In the genomic region with DNA sequence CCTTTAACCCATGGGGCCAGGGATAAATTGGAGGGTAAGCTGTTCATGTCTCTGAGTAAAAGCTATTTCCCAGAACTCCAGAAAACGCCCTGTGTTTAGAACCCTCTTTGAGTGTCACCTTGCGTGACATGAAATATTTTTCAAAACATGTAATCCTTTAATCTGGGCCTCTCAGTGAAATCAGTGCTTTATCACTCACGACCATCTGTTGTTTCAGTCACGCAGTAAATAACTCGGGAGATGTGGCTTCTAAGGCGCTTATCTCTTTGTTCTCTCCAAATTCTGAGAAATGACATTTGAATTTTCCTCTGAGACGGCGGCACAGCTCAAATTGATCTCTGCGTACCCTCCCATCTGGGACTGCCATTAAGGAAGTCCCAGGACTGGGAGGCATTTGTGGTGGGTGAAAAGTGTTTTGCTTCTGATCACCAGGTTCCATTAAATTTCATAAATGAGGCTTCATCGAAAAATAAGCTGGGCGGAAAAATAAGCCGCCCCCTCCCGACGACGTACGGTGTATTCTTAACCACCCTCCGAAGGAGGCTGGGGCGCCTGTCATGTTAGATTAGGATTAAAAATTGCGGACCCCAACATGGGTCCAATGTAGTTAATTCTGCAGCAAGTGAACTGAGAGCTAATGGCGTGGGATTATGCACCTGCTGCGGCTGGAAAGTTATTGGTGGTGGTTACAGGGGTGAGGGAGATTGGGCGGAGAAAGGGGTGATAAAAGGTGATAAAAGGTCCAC, we compare ENCODE assay signal across 13 cellular contexts. TPM values are rescaled to one million over a fixed set of nuclear protein-coding genes. Genes with fewer than 3 reads are reported as not detected.
"Had no signal": no experiment of that assay in that cellular context is flagged by ENCODE, and none has a peak within 500 bp of the region (broad histone marks: within the 10 kb centered on the region; RNA-seq: fewer than 3 reads in every experiment).

No MANE protein-coding gene starts in this region.

- H3K4me3 ChIP-seq: dorsolateral prefrontal cortex, esophagus muscularis mucosa, hepatocyte, left lung, smooth muscle cell, upper lobe of left lung had no signal

- H3K79me2 ChIP-seq: hepatocyte had no signal

- H3K36me3 ChIP-seq: esophagus muscularis mucosa, left lung, upper lobe of left lung had no signal

- H3K4me1 ChIP-seq: left lung had no signal

- H3K4me2 ChIP-seq: hepatocyte, smooth muscle cell had no signal

- DNase-seq: activated CD4-positive, alpha-beta T cell treated with anti-CD3 and anti-CD28 coated beads for 1 hour; activated CD4-positive, alpha-beta T cell treated with anti-CD3 and anti-CD28 coated beads, Interleukin-2, amount 50 U/mL, for 4 hours; activated T-cell treated with anti-CD3 and anti-CD28 coated beads for 4 hours; left lung; mammary epithelial cell had no signal

- H3K27ac ChIP-seq: dorsolateral prefrontal cortex, esophagus muscularis mucosa, hepatocyte, left lung had no signal

- H3K27me3 ChIP-seq: dorsolateral prefrontal cortex, upper lobe of left lung had no signal

- H2AFZ ChIP-seq: hepatocyte had no signal

- H3K9me3 ChIP-seq: esophagus muscularis mucosa, left lung, upper lobe of left lung had no signal

RNA-seq across cellular contexts. Expression of gene WFDC1, which starts 12.7 kb away (rescaled TPM):
- total RNA-seq: activated naive CD4-positive, alpha-beta T cell treated with anti-CD3 and anti-CD28 coated beads for 36 hours; mammary epithelial cell; natural killer cell treated with Interleukin-12 subunit alpha and Interleukin-12 subunit beta and Interleukin-15 and Interleukin-18, amount 100 ng/mL, for 72 hours had no signal
- polyA plus RNA-seq: keratinocyte, mammary epithelial cell had no signal
